Comparison of ENCODE assay signal across 8 cellular contexts in the genomic region with DNA sequence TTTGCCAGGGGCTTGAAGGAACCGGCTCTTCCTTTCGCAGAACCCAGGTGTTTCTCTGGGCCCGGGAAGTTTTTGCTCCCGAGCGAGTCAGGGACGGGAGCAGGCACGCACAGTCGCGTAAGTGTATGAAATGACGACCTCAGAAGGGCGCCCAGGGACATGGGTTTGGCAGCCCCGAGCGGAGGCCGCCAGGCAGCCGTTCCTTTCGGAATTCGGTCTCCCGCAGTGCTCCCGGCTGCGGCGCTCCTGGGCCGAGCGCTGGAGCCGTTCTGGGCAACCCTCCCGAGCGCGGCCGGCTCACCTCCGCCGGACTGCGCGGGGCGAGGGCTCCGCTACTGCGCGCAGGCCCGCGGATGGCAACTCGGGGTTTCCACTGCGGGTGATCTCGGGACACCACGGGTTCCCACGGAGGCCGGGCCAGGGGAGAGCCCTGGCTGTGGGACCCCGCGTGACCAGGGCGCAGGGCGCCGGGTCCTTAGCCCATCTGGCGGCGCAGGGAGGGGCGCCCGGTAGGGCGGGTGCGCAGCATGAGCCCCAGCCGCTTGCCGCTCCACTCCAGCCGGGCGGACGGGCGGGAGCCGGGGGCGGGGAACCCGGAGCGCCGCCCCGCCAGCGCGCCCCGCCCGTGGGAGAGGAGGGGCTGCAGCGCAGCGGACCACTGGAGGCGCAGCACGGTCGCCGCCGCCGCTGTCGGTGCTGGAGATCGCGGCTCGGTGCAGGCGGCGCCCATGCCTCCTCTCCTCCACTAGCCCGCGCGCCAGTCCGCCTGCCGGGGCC. TPM values are rescaled to one million over a fixed set of nuclear protein-coding genes. Genes with fewer than 3 reads are reported as not detected.
DNase-seq lines count a peak whose midpoint lies in the region; ATAC-seq and TF ChIP-seq lines count a peak whose summit lies in the region.

A gene (plus strand): TSS at position 690 of the 777 bp plus-strand sequence. CDS start 111,673 bp downstream, outside the sequence.

- POLR2A ChIA-PET in AG04449 (lab: Yijun Ruan, JAX) = interaction anchor here (2.3 kb wide), 1 partner anchor 11 kb away, joined by 10 read pairs; no protein-coding TSS in a partner anchor

- H3K4me1 ChIP-seq in liver (ENCODE audit: control insufficient read depth in 4 of 4, insufficient read depth in 4 of 4, low read length in 3 of 4) = peaks cover 0 to 20% (median 13%) of the 10 kb centered on the region in 4 donors

- TF ChIP-seq CTCF in AG04449 (IDR thresholded peaks at IDR 0.05; ENCODE audit: insufficient read depth, low read length, missing control alignments) (peak; percentile 40), liver (IDR thresholded peaks at IDR 0.05; ENCODE audit: low read depth, low read length, missing input control) (peak; percentile 36)

- H3K36me3 ChIP-seq in liver (ENCODE audit: control insufficient read depth in 4 of 4, insufficient read depth in 3 of 4, low read depth in 1 of 4, low read length in 3 of 4) = no peaks in the 10 kb centered on the region

- H3K27me3 ChIP-seq in liver (ENCODE audit: control insufficient read depth in 4 of 4, insufficient read depth in 4 of 4, low read length in 3 of 4) = no peaks in the 10 kb centered on the region

- DNase-seq in AG04449 (ENCODE audit: low read depth, low spot score) (no peak), NCI-H2227 (lab: John Stamatoyannopoulos, UW; ENCODE audit: unreplicated experiment) (peak; percentile 95), dermis blood vessel endothelial cell (peak; percentile 78)
- DNase-seq in activated CD4-positive, alpha-beta T cell treated with anti-CD3 and anti-CD28 coated beads for 4 hours = peak; percentile 24 to 39
- DNase-seq in stimulated activated CD4-positive, alpha-beta T cell treated with anti-CD3 and anti-CD28 coated beads, Interleukin-2, amount 100 ng/mL, for 4 hours (ENCODE audit: low read depth) = peak; percentile 18

- peak within 1 kb of the TSS; percentile 85 to 94 for H3K27ac ChIP-seq in liver (ENCODE audit: low read depth in 1 of 2, low read length in 2 of 2)

- CTCF ChIA-PET in AG04449 (lab: Yijun Ruan, JAX) = interaction anchor here (1.5 kb wide), 1 partner anchor 85 kb away, joined by 4 read pairs; no protein-coding TSS in a partner anchor

- H3K4me3 ChIP-seq in AG04449 (ENCODE audit: low read depth, low read length) (peak within 1 kb of the TSS; percentile 79), liver (ENCODE audit: low read depth in 1 of 3, low read length in 3 of 3) (peak within 1 kb of the TSS; percentile 73 to 90 (median 79))

- TF ChIP-seq RAD21 in liver (IDR thresholded peaks at IDR 0.05) = peak in 1 of 2 donors; percentile 42

- no peaks in the 10 kb centered on the region for H3K9me3 ChIP-seq in liver (ENCODE audit: control insufficient read depth in 4 of 4, low read length in 3 of 4)

- peak within 1 kb of the TSS; percentile 50 to 97 for H3K9ac ChIP-seq in liver (ENCODE audit: low read depth in 1 of 2, low read length in 2 of 2)

- under 1% methylated on average over 90 of the region's 90 CpGs for WGBS in liver

- ATAC-seq in GM18867 (IDR thresholded peaks at IDR 0.05; ENCODE audit: unreplicated experiment) = peak; percentile 92
- ATAC-seq in HG03095 (IDR thresholded peaks at IDR 0.05; ENCODE audit: unreplicated experiment) = peak; percentile 89

TF ChIP-seq in liver, 16 proteins besides CTCF, POLR2A, EP300 and RAD21:
- TF ChIP-seq, protein P1, sequence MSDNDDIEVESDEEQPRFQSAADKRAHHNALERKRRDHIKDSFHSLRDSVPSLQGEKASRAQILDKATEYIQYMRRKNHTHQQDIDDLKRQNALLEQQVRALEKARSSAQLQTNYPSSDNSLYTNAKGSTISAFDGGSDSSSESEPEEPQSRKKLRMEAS (IDR thresholded peaks at IDR 0.05) = peak; percentile 2
- TF ChIP-seq, protein P2, sequence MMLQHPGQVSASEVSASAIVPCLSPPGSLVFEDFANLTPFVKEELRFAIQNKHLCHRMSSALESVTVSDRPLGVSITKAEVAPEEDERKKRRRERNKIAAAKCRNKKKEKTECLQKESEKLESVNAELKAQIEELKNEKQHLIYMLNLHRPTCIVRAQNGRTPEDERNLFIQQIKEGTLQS (IDR thresholded peaks at IDR 0.05) = peak; percentile 5
- peak; percentile 9 for TF ChIP-seq YY1 (IDR thresholded peaks at IDR 0.05)
- no peak for TF ChIP-seq GABPA (IDR thresholded peaks at IDR 0.05 in 1 of 2, conservative IDR thresholded peaks at IDR 0.05 in 1 of 2)
- TF ChIP-seq TAF1 (conservative IDR thresholded peaks at IDR 0.05) = peak; percentile 56
TF ChIP-seq in liver: peak in this region for 4.

RNA-seq across cellular contexts. Expression of the gene that starts here (rescaled TPM):
- total RNA-seq in dermis blood vessel endothelial cell (4.1 and 5.3 TPM in 2 replicates), liver (1 to 10 TPM; 2.3 to 3.3 TPM)
- 1 to 10 TPM; 1.3 to 2.0 TPM for polyA plus RNA-seq in liver
